ENCODE assay signal across 8 cellular contexts in genomic region chr3:148861277-148861869, GRCh38. TPM values are rescaled to one million over a fixed set of nuclear protein-coding genes. Genes with fewer than 3 reads are reported as not detected.
DNase-seq lines count a peak whose midpoint lies in the region; ATAC-seq and TF ChIP-seq lines count a peak whose summit lies in the region.

No MANE protein-coding gene starts in this region.

- H3K27me3 ChIP-seq in liver (ENCODE audit: control insufficient read depth in 4 of 4, insufficient read depth in 4 of 4, low read length in 3 of 4) = peaks cover 0 to 2% (median 0%) of the 10 kb centered on the region in 4 donors

- 3% methylated on average over 1 of the region's 1 CpG for WGBS in liver

- no peaks in the 10 kb centered on the region for H3K9me3 ChIP-seq in liver (ENCODE audit: control insufficient read depth in 4 of 4, low read length in 3 of 4)

- H3K27ac ChIP-seq in liver (ENCODE audit: low read depth in 1 of 2, low read length in 2 of 2) = no peak overlapping the region

- H3K36me3 ChIP-seq in liver (ENCODE audit: control insufficient read depth in 4 of 4, insufficient read depth in 3 of 4, low read depth in 1 of 4, low read length in 3 of 4) = no peaks in the 10 kb centered on the region

- peak; percentile 86 to 88 for TF ChIP-seq RAD21 in liver (IDR thresholded peaks at IDR 0.05)

- peak; percentile 36 for DNase-seq in DMS114 treated with DMSO at 0.1 percent for 48 hours (lab: John Stamatoyannopoulos, UW; ENCODE audit: unreplicated experiment)
- DNase-seq in NCI-H446 treated with DMSO at 0.1 percent for 48 hours (lab: John Stamatoyannopoulos, UW) = peak; percentile 64
- DNase-seq in cardiac fibroblast (ENCODE audit: low read depth in 2 of 2) = peak; percentile 64 to 76
- no peak for DNase-seq in NCI-H524 treated with DMSO at 0.1 percent for 48 hours (lab: John Stamatoyannopoulos, UW)
- no peak for DNase-seq in NK-92 (lab: John Stamatoyannopoulos, UW; ENCODE audit: unreplicated experiment)

- ATAC-seq in GM19043 (IDR thresholded peaks at IDR 0.05; ENCODE audit: low read depth, unreplicated experiment) (peak; percentile 78), HG03159 (IDR thresholded peaks at IDR 0.05; ENCODE audit: unreplicated experiment) (peak; percentile 85)

- H3K4me3 ChIP-seq in cardiac fibroblast (replicated peaks in 1 of 2; ENCODE audit: low read depth in 2 of 2, low read length in 2 of 2) (no peak overlapping the region), liver (ENCODE audit: low read depth in 1 of 3, low read length in 3 of 3) (no peak overlapping the region)

- H3K9ac ChIP-seq in liver (ENCODE audit: low read depth in 1 of 2, low read length in 2 of 2) = no peak overlapping the region

- H3K4me1 ChIP-seq in liver (ENCODE audit: control insufficient read depth in 4 of 4, insufficient read depth in 4 of 4, low read length in 3 of 4) = no peaks in the 10 kb centered on the region

- peak; percentile 52 for TF ChIP-seq CTCF in cardiac fibroblast (IDR thresholded peaks at IDR 0.05; ENCODE audit: low read depth, low read length)
- peak; percentile 74 for TF ChIP-seq CTCF in liver (IDR thresholded peaks at IDR 0.05; ENCODE audit: low read depth, low read length, missing input control)

TF ChIP-seq in liver, 16 proteins besides CTCF, POLR2A, EP300 and RAD21:
- TF ChIP-seq RXRA (IDR thresholded peaks at IDR 0.05) = no peak
- TF ChIP-seq NR2F2 (IDR thresholded peaks at IDR 0.05) = no peak
- TF ChIP-seq, protein P1, sequence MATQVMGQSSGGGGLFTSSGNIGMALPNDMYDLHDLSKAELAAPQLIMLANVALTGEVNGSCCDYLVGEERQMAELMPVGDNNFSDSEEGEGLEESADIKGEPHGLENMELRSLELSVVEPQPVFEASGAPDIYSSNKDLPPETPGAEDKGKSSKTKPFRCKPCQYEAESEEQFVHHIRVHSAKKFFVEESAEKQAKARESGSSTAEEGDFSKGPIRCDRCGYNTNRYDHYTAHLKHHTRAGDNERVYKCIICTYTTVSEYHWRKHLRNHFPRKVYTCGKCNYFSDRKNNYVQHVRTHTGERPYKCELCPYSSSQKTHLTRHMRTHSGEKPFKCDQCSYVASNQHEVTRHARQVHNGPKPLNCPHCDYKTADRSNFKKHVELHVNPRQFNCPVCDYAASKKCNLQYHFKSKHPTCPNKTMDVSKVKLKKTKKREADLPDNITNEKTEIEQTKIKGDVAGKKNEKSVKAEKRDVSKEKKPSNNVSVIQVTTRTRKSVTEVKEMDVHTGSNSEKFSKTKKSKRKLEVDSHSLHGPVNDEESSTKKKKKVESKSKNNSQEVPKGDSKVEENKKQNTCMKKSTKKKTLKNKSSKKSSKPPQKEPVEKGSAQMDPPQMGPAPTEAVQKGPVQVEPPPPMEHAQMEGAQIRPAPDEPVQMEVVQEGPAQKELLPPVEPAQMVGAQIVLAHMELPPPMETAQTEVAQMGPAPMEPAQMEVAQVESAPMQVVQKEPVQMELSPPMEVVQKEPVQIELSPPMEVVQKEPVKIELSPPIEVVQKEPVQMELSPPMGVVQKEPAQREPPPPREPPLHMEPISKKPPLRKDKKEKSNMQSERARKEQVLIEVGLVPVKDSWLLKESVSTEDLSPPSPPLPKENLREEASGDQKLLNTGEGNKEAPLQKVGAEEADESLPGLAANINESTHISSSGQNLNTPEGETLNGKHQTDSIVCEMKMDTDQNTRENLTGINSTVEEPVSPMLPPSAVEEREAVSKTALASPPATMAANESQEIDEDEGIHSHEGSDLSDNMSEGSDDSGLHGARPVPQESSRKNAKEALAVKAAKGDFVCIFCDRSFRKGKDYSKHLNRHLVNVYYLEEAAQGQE (IDR thresholded peaks at IDR 0.05) = no peak
- TF ChIP-seq YY1 (IDR thresholded peaks at IDR 0.05) = no peak
- TF ChIP-seq GABPA (IDR thresholded peaks at IDR 0.05 in 1 of 2, conservative IDR thresholded peaks at IDR 0.05 in 1 of 2) = no peak
- no peak for TF ChIP-seq SP1 (IDR thresholded peaks at IDR 0.05)
- TF ChIP-seq EGR1 (IDR thresholded peaks at IDR 0.05; ENCODE audit: low read depth in 2 of 2) = no peak
- no peak for TF ChIP-seq HNF4A (conservative IDR thresholded peaks at IDR 0.05)
- no peak for TF ChIP-seq TAF1 (conservative IDR thresholded peaks at IDR 0.05)
- TF ChIP-seq MAX (IDR thresholded peaks at IDR 0.05) = no peak

RNA-seq across cellular contexts. Expression of gene CPA3, which starts 3.7 kb away (rescaled TPM):
- 1 to 10 TPM in 1 of 2 donors, under 1 TPM in 1; 0.42 to 8.6 TPM for total RNA-seq in liver
- polyA plus RNA-seq in liver = 1 to 10 TPM in 1 of 2 donors, not detected in 1; 1.9 TPM

RNA-seq across cellular contexts. Expression of gene CPB1, which starts 33.8 kb away (rescaled TPM):
- under 1 TPM in 1 of 2 donors, not detected in 1; 0.75 TPM for total RNA-seq in liver
- polyA plus RNA-seq in liver = under 1 TPM; 0.20 to 0.57 TPM

Comparison
In these comparisons a context has a peak if more than half of its experiments do, and no peak if none do; other contexts are left out.
1. DNase-seq: peak in DMS114 treated with DMSO at 0.1 percent for 48 hours (single experiment), NCI-H446 treated with DMSO at 0.1 percent for 48 hours (single experiment) and cardiac fibroblast (2 of 2); none in NCI-H524 treated with DMSO at 0.1 percent for 48 hours (single experiment) and NK-92 (single experiment).